In genomic region chr1:119268879-119269278, GRCh38 we compare ENCODE assay signal across 8 cellular contexts.
"Had no signal": no experiment of that assay in that cellular context is flagged by ENCODE, and none has a peak within 500 bp of the region (broad histone marks: within the 10 kb centered on the region; RNA-seq: fewer than 3 reads in every experiment).

No MANE protein-coding gene starts in this region.

- ATAC-seq: HCT116 had no signal

- H3K4me1 ChIP-seq: HAP-1 had no signal

- H3K4me3 ChIP-seq: GM23248, HAP-1 had no signal

- H2AFZ ChIP-seq: GM23248 had no signal

- H3K27ac Mint-ChIP-seq: HFFc6, IgD-negative memory B cell had no signal

- H3K9me3 ChIP-seq: HAP-1 had no signal

- H3K9ac ChIP-seq: GM23248 had no signal

- H3K4me3 Mint-ChIP-seq: HFFc6, IgD-negative memory B cell had no signal

- DNase-seq: GM23248, GOT3, H7, HFFc6 had no signal

- H3K27ac ChIP-seq: GM23248, HL-60 had no signal

- H3K36me3 ChIP-seq: HAP-1 had no signal

- H3K27me3 Mint-ChIP-seq: IgD-negative memory B cell had no signal

- H3K9me3 Mint-ChIP-seq: HFFc6 had no signal
